ENCODE assay signal across 8 cellular contexts in genomic region chr9:128361296-128361980, GRCh38. TPM values are rescaled to one million over a fixed set of nuclear protein-coding genes. Genes with fewer than 3 reads are reported as not detected.
A peak's percentile ranks its signal among the peaks of the same experiment; 100 is the strongest.
DNase-seq lines count a peak whose midpoint lies in the region; ATAC-seq, FAIRE-seq and TF ChIP-seq lines count a peak whose summit lies in the region.

No MANE protein-coding gene starts in this region.

- H3K9me3 ChIP-seq in OCI-LY1 (ENCODE audit: low read length), result no peaks in the 10 kb centered on the region
- H3K9me3 ChIP-seq in pancreas, result no peaks in the 10 kb centered on the region

- TF ChIP-seq CTCF in OCI-LY1 (IDR thresholded peaks at IDR 0.05; ENCODE audit: low read length) (no peak), epithelial cell of esophagus (IDR thresholded peaks at IDR 0.05; ENCODE audit: insufficient read depth, low read depth, low read length, missing control alignments) (no peak), pancreas (IDR thresholded peaks at IDR 0.05) (no peak)

- no peaks in the 10 kb centered on the region for H3K36me3 ChIP-seq in OCI-LY1 (ENCODE audit: insufficient read depth, low read length)
- H3K36me3 ChIP-seq in pancreas, result no peaks in the 10 kb centered on the region

- H3K9me2 ChIP-seq in OCI-LY1 (ENCODE audit: low read depth, low read length), result no peaks in the 10 kb centered on the region

- peak overlapping the region; percentile 9; the same call in 1 of the 2 replicates for H2AFZ ChIP-seq in OCI-LY1 (ENCODE audit: low read length)

- no peaks in the 10 kb centered on the region for H3F3A ChIP-seq in OCI-LY1 (ENCODE audit: insufficient read depth, low read length)

- H3K27me3 ChIP-seq in OCI-LY1 (ENCODE audit: insufficient read depth, low read length), result no peaks in the 10 kb centered on the region
- no peaks in the 10 kb centered on the region for H3K27me3 ChIP-seq in pancreas

- no peak overlapping the region for H3K27ac ChIP-seq in OCI-LY1 (ENCODE audit: low read depth, low read length, poor library complexity, severe bottlenecking)
- peak overlapping the region in 3 of 4 donors; percentile 12 to 37 (median 17) for H3K27ac ChIP-seq in pancreas

- FAIRE-seq in pancreas (lab: Jason Lieb, UNC), result no peak

- peak overlapping the region; percentile 71 for H3K4me2 ChIP-seq in OCI-LY1 (ENCODE audit: low read length)

- peak overlapping the region; percentile 55 for H3K4me3 ChIP-seq in OCI-LY1 (ENCODE audit: low read depth, low read length, poor library complexity, severe bottlenecking)
- peak overlapping the region; percentile 52 for H3K4me3 ChIP-seq in epithelial cell of esophagus (ENCODE audit: low read length)
- H3K4me3 ChIP-seq in pancreas, result peak overlapping the region in 2 of 4 donors; percentile 39 to 59

- peak; percentile 49 for DNase-seq in COLO668 (lab: John Stamatoyannopoulos, UW; ENCODE audit: unreplicated experiment)
- DNase-seq in epithelial cell of esophagus (ENCODE audit: low read depth), result peak; percentile 29
- peak in 1 of 6 donors; percentile 39 for DNase-seq in pancreas
- no peak for DNase-seq in A172 (ENCODE audit: low spot score)
- DNase-seq in NCI-H2227 (lab: John Stamatoyannopoulos, UW; ENCODE audit: unreplicated experiment), result no peak
- no peak for DNase-seq in cerebellar cortex (ENCODE audit: low spot score)
- no peak for DNase-seq in central memory CD4-positive, alpha-beta T cell

- H3K4me1 ChIP-seq in OCI-LY1 (ENCODE audit: insufficient read depth, low read length, severe bottlenecking) (peaks cover 21% of the 10 kb centered on the region), pancreas (peaks cover 0 to 7% (median 6%) of the 10 kb centered on the region in 3 donors)

- peak overlapping the region; percentile 42; the same call in 1 of the 2 replicates for H3K9ac ChIP-seq in OCI-LY1 (ENCODE audit: low read length)

- H3K79me2 ChIP-seq in OCI-LY1 (ENCODE audit: insufficient read depth, low read length), result no peaks in the 10 kb centered on the region

- 46 to 53% methylated on average over 14 of the region's 14 CpGs for WGBS in pancreas, 2 donors

- peak; percentile 6 to 20 (median 10) for ATAC-seq in pancreas

- intact Hi-C loops in pancreas (cut with DNase I), result no loop called here

- no peaks in the 10 kb centered on the region for H4K20me1 ChIP-seq in OCI-LY1 (ENCODE audit: insufficient read depth, low read length)

RNA-seq across cellular contexts. Expression of gene URM1, which starts 9.7 kb away (rescaled TPM):
- total RNA-seq in pancreas, result 10 to 100 TPM; 30.9 to 46.1 (median 34.0) TPM
- 10 to 100 TPM; 18.5 to 32.9 TPM for polyA plus RNA-seq in pancreas
- total RNA-seq in A172 (2014; rRNA removed; shearing (Covaris generic)), result 105 and 125 TPM in 2 replicates

RNA-seq across cellular contexts. Expression of gene SLC27A4, which starts 21.1 kb away (rescaled TPM):
- 10 to 100 TPM in 5 of 6 donors, 1 to 10 TPM in 1; 9.6 to 14.2 (median 12.4) TPM for total RNA-seq in pancreas
- polyA plus RNA-seq in pancreas, result 10 to 100 TPM; 18.6 to 32.9 TPM
- 50.1 and 51.6 TPM in 2 replicates for total RNA-seq in A172 (2014; rRNA removed; shearing (Covaris generic))

RNA-seq across cellular contexts. Expression of gene COQ4, which starts 38.8 kb away (rescaled TPM):
- total RNA-seq in pancreas, result 10 to 100 TPM; 23.1 to 38.9 (median 27.4) TPM
- polyA plus RNA-seq in pancreas, result 100 to 1,000 TPM in 1 of 2 donors, 10 to 100 TPM in 1; 82.6 to 103 TPM
- total RNA-seq in A172 (2014; rRNA removed; shearing (Covaris generic)), result 68.4 and 70.0 TPM in 2 replicates

RNA-seq across cellular contexts. Expression of gene TRUB2, which starts 39.2 kb away (rescaled TPM):
- total RNA-seq in pancreas, result 10 to 100 TPM in 4 of 6 donors, 1 to 10 TPM in 2; 6.6 to 16.5 (median 13.8) TPM
- polyA plus RNA-seq in pancreas, result 10 to 100 TPM; 10.2 to 12.1 TPM
- total RNA-seq in A172 (2014; rRNA removed; shearing (Covaris generic)), result 28.8 and 30.5 TPM in 2 replicates

RNA-seq across cellular contexts. Expression of gene CERCAM, which starts 59.2 kb away (rescaled TPM):
- total RNA-seq in pancreas, result 10 to 100 TPM; 13.0 to 29.9 (median 16.6) TPM
- polyA plus RNA-seq in pancreas, result 10 to 100 TPM; 21.3 to 24.7 TPM
- 60.3 and 64.0 TPM in 2 replicates for total RNA-seq in A172 (2014; rRNA removed; shearing (Covaris generic))

Comparison
In these comparisons a context has a peak if more than half of its experiments do, and no peak if none do; other contexts are left out.
1. DNase-seq: peak in COLO668 (single experiment) and epithelial cell of esophagus (single experiment); none in A172 (single experiment), NCI-H2227 (single experiment), cerebellar cortex (single experiment) and central memory CD4-positive, alpha-beta T cell (single experiment).